ENCODE assay signal across 17 cellular contexts in genomic region chr13:107767119-107767518, GRCh38.
DNase-seq lines count a peak whose midpoint lies in the region; TF ChIP-seq lines count a peak whose summit lies in the region.
"Had no signal": no experiment of that assay in that cellular context is flagged by ENCODE, and none has a peak within 500 bp of the region (broad histone marks: within the 10 kb centered on the region; RNA-seq: fewer than 3 reads in every experiment).

No MANE protein-coding gene starts in this region.

- BruUV-seq in Calu3 (replicated peaks; lab: Mats Ljungman, UMichigan): no TSS peak

- H3K4me3 Mint-ChIP-seq in Calu3 (ENCODE audit: low read depth, unreplicated experiment): no peak overlapping the region
- H3K4me3 Mint-ChIP-seq: activated CD4-positive, alpha-beta T cell treated with anti-CD3 and anti-CD28 coated beads, Interleukin-2, amount 10 ng/mL, durations not matched to agents 24 days and 14 days; activated T-cell treated with anti-CD3 and anti-CD28 coated beads, Interleukin-2, amount 50 U/mL, for 4 hours; stimulated activated naive CD8-positive, alpha-beta T cell treated with anti-CD3 and anti-CD28 coated beads, Interleukin-15, Interleukin-2, amounts not matched to agents 100 ng/mL and 50 ng/mL, for 24 hours; T-helper 2 cell treated with Interferon-gamma antibody and Interleukin-4, amounts not matched to agents 5 μg/mL and 100 μg/mL, for 36 hours had no signal

- H3K36me3 ChIP-seq in mesodermal cell (ENCODE audit: control insufficient read depth, insufficient read depth, low read length): no peaks in the 10 kb centered on the region
- H3K36me3 ChIP-seq: gastrocnemius medialis had no signal

- in situ Hi-C loops in GM13976 (cut with MboI; ENCODE audit: low sequenced_read_pairs, unreplicated experiment): no loop called here

- TF ChIP-seq CTCF in Calu3 (IDR thresholded peaks at IDR 0.05; ENCODE audit: unreplicated experiment): no peak
- TF ChIP-seq CTCF in GM13976 (IDR thresholded peaks at IDR 0.05; ENCODE audit: borderline replicate concordance, control extremely low read depth, extremely low read depth, insufficient read depth, missing control alignments): no peak

- H3K4me1 ChIP-seq in mesodermal cell (ENCODE audit: control insufficient read depth, insufficient read depth, low read length, poor library complexity, severe bottlenecking): peaks cover 15% of the 10 kb centered on the region
- H3K4me1 ChIP-seq: gastrocnemius medialis had no signal

- H3K9me3 Mint-ChIP-seq in Calu3 (ENCODE audit: low read depth, unreplicated experiment): no peaks in the 10 kb centered on the region
- H3K9me3 Mint-ChIP-seq: activated CD4-positive, alpha-beta T cell treated with anti-CD3 and anti-CD28 coated beads, Interleukin-2, amount 10 ng/mL, durations not matched to agents 24 days and 14 days; activated T-cell treated with anti-CD3 and anti-CD28 coated beads, Interleukin-2, amount 50 U/mL, for 4 hours; stimulated activated naive CD8-positive, alpha-beta T cell treated with anti-CD3 and anti-CD28 coated beads, Interleukin-15, Interleukin-2, amounts not matched to agents 100 ng/mL and 50 ng/mL, for 24 hours; T-helper 2 cell treated with Interferon-gamma antibody and Interleukin-4, amounts not matched to agents 5 μg/mL and 100 μg/mL, for 36 hours had no signal

- no peak overlapping the region for H3K4me3 ChIP-seq in mesodermal cell (ENCODE audit: extremely low read depth, insufficient read depth, low read length, poor library complexity, severe bottlenecking)
- H3K4me3 ChIP-seq: gastrocnemius medialis, skin epidermis had no signal

- DNase-seq in Calu3 (no peak), NCI-H1105 treated with DMSO at 0.1 percent for 48 hours (lab: John Stamatoyannopoulos, UW) (peak; percentile 77), SHP77 treated with DMSO at 0.1 percent for 48 hours (lab: John Stamatoyannopoulos, UW) (peak; percentile 52), nucleus accumbens (lab: John Stamatoyannopoulos, UW) (no peak), GM13976 (ENCODE audit: low spot score) (no peak), NCI-H1694 treated with DMSO at 0.1 percent for 48 hours (lab: John Stamatoyannopoulos, UW) (no peak), DMS 273 (lab: John Stamatoyannopoulos, UW; ENCODE audit: unreplicated experiment) (no peak)
- DNase-seq: activated CD4-positive, alpha-beta T cell treated with anti-CD3 and anti-CD28 coated beads, Interleukin-2, amount 10 ng/mL, durations not matched to agents 24 days and 14 days; activated T-cell treated with anti-CD3 and anti-CD28 coated beads, Interleukin-2, amount 50 U/mL, for 4 hours; cerebellar nuclear complex; DMS79 treated with DMSO at 0.1 percent for 48 hours; gastrocnemius medialis; NCI-H526 had no signal

- H3K9me3 ChIP-seq in mesodermal cell (ENCODE audit: control insufficient read depth, low read length): no peaks in the 10 kb centered on the region
- H3K9me3 ChIP-seq: gastrocnemius medialis had no signal

- no peaks in the 10 kb centered on the region for H3K27me3 Mint-ChIP-seq in Calu3 (ENCODE audit: unreplicated experiment)
- H3K27me3 Mint-ChIP-seq: activated CD4-positive, alpha-beta T cell treated with anti-CD3 and anti-CD28 coated beads, Interleukin-2, amount 10 ng/mL, durations not matched to agents 24 days and 14 days; stimulated activated naive CD8-positive, alpha-beta T cell treated with anti-CD3 and anti-CD28 coated beads, Interleukin-15, Interleukin-2, amounts not matched to agents 100 ng/mL and 50 ng/mL, for 24 hours had no signal

- H3K4me1 Mint-ChIP-seq in Calu3 (ENCODE audit: low read depth, unreplicated experiment): no peaks in the 10 kb centered on the region
- H3K4me1 Mint-ChIP-seq: activated CD4-positive, alpha-beta T cell treated with anti-CD3 and anti-CD28 coated beads, Interleukin-2, amount 10 ng/mL, durations not matched to agents 24 days and 14 days had no signal

- WGBS in mesodermal cell (ENCODE audit: insufficient coverage in 2 of 2), 2 experiments: 59 to 71% methylated on average over 1 to 2 of the region's 3 CpGs

- intact Hi-C loops in Calu3 (cut with micrococcal nuclease; ENCODE audit: unreplicated experiment): loop anchor here (10.0 kb wide), 1 partner anchor 68 kb away; no protein-coding TSS in a partner anchor

- H3K27ac ChIP-seq in mesodermal cell (ENCODE audit: low read depth, low read length, severe bottlenecking): peak overlapping the region; percentile 63
- H3K27ac ChIP-seq: gastrocnemius medialis, skin epidermis had no signal

- no peaks in the 10 kb centered on the region for H3K36me3 Mint-ChIP-seq in Calu3 (ENCODE audit: insufficient read depth, unreplicated experiment)

- peak overlapping the region; percentile 46 for H3K27ac Mint-ChIP-seq in Calu3 (ENCODE audit: unreplicated experiment)
- H3K27ac Mint-ChIP-seq: activated CD4-positive, alpha-beta T cell treated with anti-CD3 and anti-CD28 coated beads, Interleukin-2, amount 10 ng/mL, durations not matched to agents 24 days and 14 days; stimulated activated naive CD8-positive, alpha-beta T cell treated with anti-CD3 and anti-CD28 coated beads, Interleukin-15, Interleukin-2, amounts not matched to agents 100 ng/mL and 50 ng/mL, for 24 hours; T-helper 2 cell treated with Interferon-gamma antibody and Interleukin-4, amounts not matched to agents 5 μg/mL and 100 μg/mL, for 36 hours had no signal

- CTCF ChIA-PET in Calu3 (lab: Charles Lee): no interaction called here

Comparison
In these comparisons a context has a peak if more than half of its experiments do, and no peak if none do; other contexts are left out.
1. DNase-seq: peak in NCI-H1105 treated with DMSO at 0.1 percent for 48 hours (single experiment) and SHP77 treated with DMSO at 0.1 percent for 48 hours (single experiment); none in Calu3 (single experiment), nucleus accumbens (0 of 56), GM13976 (single experiment), NCI-H1694 treated with DMSO at 0.1 percent for 48 hours (single experiment) and DMS 273 (single experiment).